16 cellular contexts compared by ENCODE assay signal in the genomic region with DNA sequence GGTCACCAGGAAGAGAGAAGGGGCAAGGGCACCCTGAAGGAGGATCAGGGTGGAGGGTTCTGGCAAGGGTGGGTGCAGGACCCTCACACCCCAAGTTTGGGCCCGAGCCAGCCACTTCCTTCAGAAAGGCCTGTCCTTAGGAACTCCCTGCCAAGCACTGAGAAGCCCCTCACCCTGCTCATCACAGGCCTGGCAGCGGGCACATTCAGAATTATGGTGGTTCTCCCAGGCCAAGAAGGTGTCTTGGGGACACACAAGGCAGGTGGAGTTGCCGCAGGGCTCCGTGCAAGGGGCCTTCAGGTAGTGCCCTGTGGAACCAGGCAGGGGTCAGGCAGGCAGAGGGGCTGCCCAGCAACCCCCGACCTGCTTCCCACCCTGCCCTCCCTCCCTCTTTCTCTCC. TPM values are rescaled to one million over a fixed set of nuclear protein-coding genes. Genes with fewer than 3 reads are reported as not detected.
A peak's percentile ranks its signal among the peaks of the same experiment; 100 is the strongest.
DNase-seq lines count a peak whose midpoint lies in the region; ATAC-seq, FAIRE-seq and TF ChIP-seq lines count a peak whose summit lies in the region.
"Had no signal": no experiment of that assay in that cellular context is flagged by ENCODE, and none has a peak within 500 bp of the region (broad histone marks: within the 10 kb centered on the region; RNA-seq: fewer than 3 reads in every experiment).

No MANE protein-coding gene starts in this region.

- H3K36me3 Mint-ChIP-seq in activated naive CD8-positive, alpha-beta T cell treated with anti-CD3 and anti-CD28 coated beads, Interleukin-2, amount 50 U/mL, for 24 hours (ENCODE audit: low read depth), result peaks cover 15% of the 10 kb centered on the region

- DNase-seq in activated effector memory CD4-positive, alpha-beta T cell treated with anti-CD3 and anti-CD28 coated beads, Interleukin-2, amount 50 U/mL, for 16 hours, result peak; percentile 71
- no peak for DNase-seq in activated effector memory CD4-positive, alpha-beta T cell treated with Interleukin-2 at 50 U/mL for 16 hours
- DNase-seq in Peyer's patch, result no peak
- DNase-seq in activated naive CD8-positive, alpha-beta T cell treated with anti-CD3 and anti-CD28 coated beads, Interleukin-2, amount 50 U/mL, for 24 hours, result no peak
- DNase-seq in small intestine, result no peak
- DNase-seq in kidney, result no peak
- DNase-seq in NCI-H2081 (lab: John Stamatoyannopoulos, UW), result no peak
- DNase-seq: activated B cell treated with CpG ODN at 0.5 μM for 24 hours, Calu3 had no signal

- no peak for FAIRE-seq in small intestine (lab: Jason Lieb, UNC)
- no peak for FAIRE-seq in kidney (lab: Jason Lieb, UNC)
- FAIRE-seq: colon, frontal cortex, G401.6, pancreas had no signal

- peak overlapping the region; percentile 77 for H3K27ac Mint-ChIP-seq in activated naive CD8-positive, alpha-beta T cell treated with anti-CD3 and anti-CD28 coated beads, Interleukin-2, amount 50 U/mL, for 24 hours
- H3K27ac Mint-ChIP-seq: activated B cell treated with CpG ODN at 0.5 μM for 24 hours had no signal

- H3K27me3 ChIP-seq in Peyer's patch, result no peaks in the 10 kb centered on the region
- peaks cover 0 to under 1% of the 10 kb centered on the region in 2 donors for H3K27me3 ChIP-seq in small intestine (ENCODE audit: control insufficient read depth in 2 of 2, insufficient read depth in 2 of 2, low read length in 2 of 2)
- H3K27me3 ChIP-seq: pancreas had no signal

- H3K27me3 Mint-ChIP-seq in activated naive CD8-positive, alpha-beta T cell treated with anti-CD3 and anti-CD28 coated beads, Interleukin-2, amount 50 U/mL, for 24 hours, result no peaks in the 10 kb centered on the region

- peak overlapping the region; percentile 86 for H3K4me3 Mint-ChIP-seq in activated naive CD8-positive, alpha-beta T cell treated with anti-CD3 and anti-CD28 coated beads, Interleukin-2, amount 50 U/mL, for 24 hours

- H3K4me3 ChIP-seq in Peyer's patch (peak overlapping the region; percentile 30 to 51 (median 41)), small intestine (ENCODE audit: low read depth in 1 of 2, low read length in 2 of 2) (peak overlapping the region; percentile 37 to 49), kidney (ENCODE audit: low read length in 2 of 2) (no peak overlapping the region)
- H3K4me3 ChIP-seq: pancreas had no signal

- TF ChIP-seq CTCF in Peyer's patch (IDR thresholded peaks at IDR 0.05), result no peak
- TF ChIP-seq CTCF in kidney (IDR thresholded peaks at IDR 0.05; ENCODE audit: borderline replicate concordance, extremely low read depth, insufficient read depth), result no peak

- peaks cover 0 to 39% (median 0%) of the 10 kb centered on the region in 3 donors for H3K36me3 ChIP-seq in Peyer's patch
- peaks cover 0 to 6% of the 10 kb centered on the region in 2 donors for H3K36me3 ChIP-seq in small intestine (ENCODE audit: control insufficient read depth in 2 of 2, insufficient read depth in 2 of 2, low read length in 2 of 2)
- H3K36me3 ChIP-seq in kidney (ENCODE audit: control insufficient read depth in 1 of 2, insufficient read depth in 2 of 2, low read length in 2 of 2), result no peaks in the 10 kb centered on the region
- H3K36me3 ChIP-seq: pancreas had no signal

- TF ChIP-seq POLR2A in Peyer's patch (IDR thresholded peaks at IDR 0.05), result no peak

- no peaks in the 10 kb centered on the region for H3K9me3 Mint-ChIP-seq in activated naive CD8-positive, alpha-beta T cell treated with anti-CD3 and anti-CD28 coated beads, Interleukin-2, amount 50 U/mL, for 24 hours
- H3K9me3 Mint-ChIP-seq: activated B cell treated with CpG ODN at 0.5 μM for 24 hours had no signal

- 58 to 68% (median 67%) methylated on average over 4 to 5 of the region's 5 CpGs for WGBS in small intestine, 3 donors

- ATAC-seq in activated naive CD8-positive, alpha-beta T cell treated with anti-CD3 and anti-CD28 coated beads, Interleukin-2, amount 50 U/mL, for 24 hours, result no peak
- ATAC-seq in GM21423 (IDR thresholded peaks at IDR 0.05; ENCODE audit: unreplicated experiment), result no peak

- no peak overlapping the region for H3K9ac ChIP-seq in kidney (ENCODE audit: low read length in 2 of 2)

- intact Hi-C loops in kidney (cut with DNase I), result no loop called here

- H3K4me1 ChIP-seq in Peyer's patch, result peaks cover 0 to 25% (median 7%) of the 10 kb centered on the region in 4 donors
- no peaks in the 10 kb centered on the region for H3K4me1 ChIP-seq in small intestine (ENCODE audit: control insufficient read depth in 2 of 2, insufficient read depth in 1 of 2, low read depth in 1 of 2, low read length in 1 of 2)
- H3K4me1 ChIP-seq in kidney (ENCODE audit: control insufficient read depth in 1 of 2, insufficient read depth in 1 of 2, low read depth in 1 of 2, low read length in 2 of 2), result no peaks in the 10 kb centered on the region
- H3K4me1 ChIP-seq: pancreas had no signal

- H3K27ac ChIP-seq in Peyer's patch, result peak overlapping the region in 2 of 4 donors; percentile 30 to 70
- H3K27ac ChIP-seq in small intestine (ENCODE audit: low read depth in 1 of 2, low read length in 1 of 2), result peak overlapping the region in 1 of 2 donors; percentile 28
- no peak overlapping the region for H3K27ac ChIP-seq in kidney (ENCODE audit: low read depth in 2 of 2, low read length in 2 of 2)
- H3K27ac ChIP-seq: pancreas had no signal

- H3K4me1 Mint-ChIP-seq in activated naive CD8-positive, alpha-beta T cell treated with anti-CD3 and anti-CD28 coated beads, Interleukin-2, amount 50 U/mL, for 24 hours, result peaks cover 44% of the 10 kb centered on the region

- H3K9me3 ChIP-seq in Peyer's patch (no peaks in the 10 kb centered on the region), small intestine (ENCODE audit: control insufficient read depth, low read depth) (no peaks in the 10 kb centered on the region), kidney (ENCODE audit: control insufficient read depth in 1 of 2, low read length in 2 of 2) (no peaks in the 10 kb centered on the region)
- H3K9me3 ChIP-seq: pancreas had no signal

RNA-seq across cellular contexts. Expression of a gene that starts 1.1 kb away (rescaled TPM):
- total RNA-seq in Peyer's patch, result 10 to 100 TPM; 31.0 to 88.4 (median 61.5) TPM
- 10 to 100 TPM; 23.0 to 43.2 (median 23.3) TPM for polyA plus RNA-seq in small intestine
- total RNA-seq in kidney, result 13.8 TPM
- polyA plus RNA-seq in kidney (ENCODE audit: insufficient read depth, low read depth, low replicate concordance), result 7.6 TPM

RNA-seq across cellular contexts. Expression of a gene that starts 26.6 kb away (rescaled TPM):
- 10 to 100 TPM; 17.7 to 56.9 (median 45.4) TPM for total RNA-seq in Peyer's patch
- polyA plus RNA-seq in small intestine, result 10 to 100 TPM in 1 of 3 donors, 1 to 10 TPM in 2; 2.4 to 10.5 (median 3.8) TPM
- 14.0 TPM for total RNA-seq in kidney
- polyA plus RNA-seq in kidney (ENCODE audit: insufficient read depth, low read depth, low replicate concordance), result 4.4 TPM

RNA-seq across cellular contexts. Expression of a gene that starts 40.3 kb away (rescaled TPM):
- total RNA-seq in Peyer's patch (100 to 1,000 TPM in 3 of 4 donors, 10 to 100 TPM in 1; 17.3 to 390 (median 306) TPM), kidney (14.2 TPM)
- polyA plus RNA-seq in small intestine (100 to 1,000 TPM in 2 of 3 donors, 10 to 100 TPM in 1; 83.5 to 336 (median 235) TPM), kidney (ENCODE audit: insufficient read depth, low read depth, low replicate concordance) (112 TPM)
- total RNA-seq: frontal cortex had no signal

RNA-seq across cellular contexts. Expression of a gene that starts 45.2 kb away (rescaled TPM):
- total RNA-seq in Peyer's patch (10 to 100 TPM in 1 of 4 donors, 1 to 10 TPM in 3; 2.5 to 15.9 (median 5.2) TPM), kidney (1.3 TPM)
- polyA plus RNA-seq in small intestine (1 to 10 TPM in 2 of 3 donors, under 1 TPM in 1; 0.55 to 2.2 (median 1.1) TPM), kidney (ENCODE audit: insufficient read depth, low read depth, low replicate concordance) (1.6 TPM)
- total RNA-seq: activated B cell treated with CpG ODN at 0.5 μM for 24 hours, Calu3, frontal cortex, liver, Right ventricle myocardium inferior had no signal
- polyA plus RNA-seq: pancreas had no signal

Comparison
In these comparisons a context has a peak if more than half of its experiments do, and no peak if none do; other contexts are left out.
1. H3K4me3 ChIP-seq: peak in Peyer's patch (4 of 4) and small intestine (2 of 2); none in kidney (0 of 2).